8 cellular contexts compared by ENCODE assay signal in genomic region chr19:5622465-5623396, GRCh38.
DNase-seq lines count a peak whose midpoint lies in the region; ATAC-seq and TF ChIP-seq lines count a peak whose summit lies in the region.

Gene SAFB, plus strand, starts transcription at chr19:5623083. Its CDS starts 123 bp downstream, at chr19:5623206.
Gene SAFB2, minus strand, starts transcription at chr19:5622776. Its CDS starts 61 bp downstream, at chr19:5622715.

- H3K4me3 Mint-ChIP-seq in activated naive CD4-positive, alpha-beta T cell treated with anti-CD3 and anti-CD28 coated beads, Interleukin-2, amount 50 U/mL, for 24 hours: peak within 1 kb of the TSS; percentile 100

- peak within 1 kb of the TSS; percentile 84 for H3K4me3 ChIP-seq in GM06990 (replicated peaks; ENCODE audit: low read depth, low read length)

- peaks cover 30% of the 10 kb centered on the region for H3K36me3 Mint-ChIP-seq in activated naive CD4-positive, alpha-beta T cell treated with anti-CD3 and anti-CD28 coated beads, Interleukin-2, amount 50 U/mL, for 24 hours

- peak within 1 kb of the TSS; percentile 100 for H3K27ac Mint-ChIP-seq in activated naive CD4-positive, alpha-beta T cell treated with anti-CD3 and anti-CD28 coated beads, Interleukin-2, amount 50 U/mL, for 24 hours

- H3K9me3 Mint-ChIP-seq in activated naive CD4-positive, alpha-beta T cell treated with anti-CD3 and anti-CD28 coated beads, Interleukin-2, amount 50 U/mL, for 24 hours: no peaks in the 10 kb centered on the region

- no peak for TF ChIP-seq CTCF in GM06990 (IDR thresholded peaks at IDR 0.05; ENCODE audit: insufficient read depth, low read length, poor library complexity, severe bottlenecking)

- no peaks in the 10 kb centered on the region for H3K27me3 Mint-ChIP-seq in activated naive CD4-positive, alpha-beta T cell treated with anti-CD3 and anti-CD28 coated beads, Interleukin-2, amount 50 U/mL, for 24 hours

- ATAC-seq in HG02588 (IDR thresholded peaks at IDR 0.05; ENCODE audit: unreplicated experiment): peak; percentile 78
- peak; percentile 89 for ATAC-seq in SK-N-SH treated with all-trans-retinoic acid at 6 μM for 48 hours

- H3K27me3 ChIP-seq in GM06990 (replicated peaks; ENCODE audit: control insufficient read depth, insufficient read depth, low read length): no peaks in the 10 kb centered on the region

- DNase-seq in GM06990 (ENCODE audit: extremely low read depth, insufficient read length) (peak; percentile 100), NCI-H1092 (lab: John Stamatoyannopoulos, UW) (peak; percentile 99), germinal center (ENCODE audit: low spot score) (peak; percentile 99), non-pigmented ciliary epithelial cell (ENCODE audit: low read depth) (peak; percentile 97), superior temporal gyrus (ENCODE audit: extremely low spot score) (peak; percentile 99)

- H3K4me1 Mint-ChIP-seq in activated naive CD4-positive, alpha-beta T cell treated with anti-CD3 and anti-CD28 coated beads, Interleukin-2, amount 50 U/mL, for 24 hours: peaks cover 66% of the 10 kb centered on the region

- peaks cover 24% of the 10 kb centered on the region for H3K36me3 ChIP-seq in GM06990 (ENCODE audit: control insufficient read depth, insufficient read depth, low read length)

TF ChIP-seq in SK-N-SH treated with all-trans-retinoic acid at 6 μM for 48 hours, 23 proteins besides CTCF, POLR2A, EP300 and RAD21:
- TF ChIP-seq ISL1 (CRISPR knock-in tag; IDR thresholded peaks at IDR 0.05): no peak
- no peak for TF ChIP-seq BACH2 (CRISPR knock-in tag; IDR thresholded peaks at IDR 0.05; ENCODE audit: borderline replicate concordance)

Comparison
In these comparisons a context has a peak if more than half of its experiments do, and no peak if none do; other contexts are left out.
1. Peak in every context shown above with its lines: DNase-seq, ATAC-seq and H3K4me3 ChIP-seq.